In the genomic region with DNA sequence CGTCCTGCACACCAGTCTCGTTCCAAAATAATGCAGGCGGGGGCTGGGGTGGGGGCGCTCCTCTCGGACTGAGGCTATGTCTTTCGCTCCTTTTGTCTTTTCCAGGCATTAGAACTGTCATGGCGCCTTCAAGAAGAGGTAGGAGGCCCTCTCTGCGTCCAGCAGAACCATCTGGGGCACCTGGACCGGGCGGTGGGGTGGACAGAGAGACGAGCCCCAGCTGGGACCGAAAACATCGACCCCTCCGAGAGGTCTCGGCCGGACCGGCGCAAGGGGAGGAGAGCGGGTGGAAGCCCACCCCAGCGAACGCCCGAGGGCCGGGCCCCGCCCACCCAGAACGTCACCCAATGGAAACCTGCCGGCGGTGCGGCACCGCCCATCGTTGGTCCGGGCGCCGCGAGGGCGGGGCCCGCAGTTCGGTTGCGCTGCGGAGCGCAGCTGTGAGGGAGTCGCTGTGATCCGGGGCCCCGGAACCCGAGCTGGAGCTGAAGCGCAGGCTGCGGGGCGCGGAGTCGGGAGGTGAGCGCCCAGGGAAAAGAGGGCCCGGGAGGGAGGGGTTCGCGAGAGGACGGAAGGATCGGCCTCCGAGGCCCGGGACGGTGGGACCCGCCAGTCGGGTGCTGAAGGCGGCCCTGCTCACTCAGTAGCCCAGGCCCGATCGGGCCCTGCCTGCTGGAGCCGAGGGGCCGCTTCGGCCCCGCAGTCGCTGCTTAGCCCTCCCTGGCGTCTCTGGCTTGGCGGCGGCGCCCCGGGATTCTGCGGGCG, we compare ENCODE assay signal across 8 cellular contexts. TPM values are rescaled to one million over a fixed set of nuclear protein-coding genes. Genes with fewer than 3 reads are reported as not detected.
DNase-seq lines count a peak whose midpoint lies in the region; ATAC-seq and TF ChIP-seq lines count a peak whose summit lies in the region.

A gene (plus strand): TSS at position 419 of the 765 bp plus-strand sequence. CDS start 4,643 bp downstream, outside the sequence.

- H3K4me1 ChIP-seq in BLaER1 treated with 17β-estradiol and CSF1 and Interleukin-3, amounts not matched to agents 10 nM and 100 nM: peaks cover 31 to 41% (median 38%) of the 10 kb centered on the region in 10 experiments

- peaks cover 9% of the 10 kb centered on the region for H3K36me3 Mint-ChIP-seq in activated CD4-positive, alpha-beta T cell treated with anti-CD3 and anti-CD28 coated beads, Interleukin-2, amount 10 ng/mL, durations not matched to agents 7 days and 5 days (ENCODE audit: low read depth)

- peak within 1 kb of the TSS; percentile 94 to 99 (median 98) for H3K9ac ChIP-seq in BLaER1 treated with 17β-estradiol and CSF1 and Interleukin-3, amounts not matched to agents 10 nM and 100 nM

- POLR2A ChIA-PET in activated CD4-positive, alpha-beta T cell treated with anti-CD3 and anti-CD28 coated beads, Interleukin-2, amount 10 ng/mL, durations not matched to agents 7 days and 5 days (lab: Charles Lee): interaction anchor here (0.6 to 1.6 kb wide), 4 partner anchors 19 to 190 kb away, joined by 3 to 5 read pairs (median 4); a partner anchor contains a TSS

- H3K9me3 ChIP-seq in BLaER1 treated with 17β-estradiol and CSF1 and Interleukin-3, amounts not matched to agents 10 nM and 100 nM (replicated peaks in 1 of 11): no peaks in the 10 kb centered on the region

- no peak for TF ChIP-seq CTCF in coronary artery (IDR thresholded peaks at IDR 0.05)

- peak within 1 kb of the TSS; percentile 88 to 98 (median 96) for H3K27ac ChIP-seq in BLaER1 treated with 17β-estradiol and CSF1 and Interleukin-3, amounts not matched to agents 10 nM and 100 nM
- peak within 1 kb of the TSS; percentile 93 to 98 for H3K27ac ChIP-seq in coronary artery

- H3K27me3 Mint-ChIP-seq in activated CD4-positive, alpha-beta T cell treated with anti-CD3 and anti-CD28 coated beads, Interleukin-2, amount 10 ng/mL, durations not matched to agents 7 days and 5 days: peaks cover 3% of the 10 kb centered on the region

- DNase-seq in NCI-H69 (lab: John Stamatoyannopoulos, UW): peak; percentile 90
- DNase-seq in activated CD4-positive, alpha-beta T cell treated with anti-CD3 and anti-CD28 coated beads, Interleukin-2, amount 10 ng/mL, durations not matched to agents 7 days and 5 days: peak; percentile 94
- peak; percentile 93 for DNase-seq in coronary artery (ENCODE audit: low spot score)
- DNase-seq in left kidney (ENCODE audit: low read depth, low spot score): peak; percentile 98
- DNase-seq in stimulated activated CD4-positive, alpha-beta T cell treated with anti-CD3 and anti-CD28 coated beads, Interleukin-1b, Interleukin-23, amount 100 ng/mL, for 48 hours: peak; percentile 89

- peaks cover 43 to 45% (median 44%) of the 10 kb centered on the region in 11 experiments for H4K20me1 ChIP-seq in BLaER1 treated with 17β-estradiol and CSF1 and Interleukin-3, amounts not matched to agents 10 nM and 100 nM

- peak within 1 kb of the TSS; percentile 84 to 98 (median 97) for H3K4me2 ChIP-seq in BLaER1 treated with 17β-estradiol and CSF1 and Interleukin-3, amounts not matched to agents 10 nM and 100 nM

- no peaks in the 10 kb centered on the region for H3K27me3 ChIP-seq in BLaER1 treated with 17β-estradiol and CSF1 and Interleukin-3, amounts not matched to agents 10 nM and 100 nM

- ATAC-seq in GM19324 (IDR thresholded peaks at IDR 0.05; ENCODE audit: low FRiP score, unreplicated experiment): peak; percentile 94
- ATAC-seq in HG03460 (IDR thresholded peaks at IDR 0.05; ENCODE audit: unreplicated experiment): peak; percentile 90

- H3K27ac Mint-ChIP-seq in activated CD4-positive, alpha-beta T cell treated with anti-CD3 and anti-CD28 coated beads, Interleukin-2, amount 10 ng/mL, durations not matched to agents 7 days and 5 days: peak within 1 kb of the TSS; percentile 99

- peaks cover 37% of the 10 kb centered on the region for H3K4me1 Mint-ChIP-seq in activated CD4-positive, alpha-beta T cell treated with anti-CD3 and anti-CD28 coated beads, Interleukin-2, amount 10 ng/mL, durations not matched to agents 7 days and 5 days

- H3K4me3 ChIP-seq in BLaER1 treated with 17β-estradiol and CSF1 and Interleukin-3, amounts not matched to agents 10 nM and 100 nM: peak within 1 kb of the TSS; percentile 80 to 99 (median 94)
- peak within 1 kb of the TSS; percentile 88 for H3K4me3 ChIP-seq in coronary artery

- H3K36me3 ChIP-seq in BLaER1 treated with 17β-estradiol and CSF1 and Interleukin-3, amounts not matched to agents 10 nM and 100 nM: peaks cover 5 to 26% (median 15%) of the 10 kb centered on the region in 11 experiments

- H3K4me3 Mint-ChIP-seq in activated CD4-positive, alpha-beta T cell treated with anti-CD3 and anti-CD28 coated beads, Interleukin-2, amount 10 ng/mL, durations not matched to agents 7 days and 5 days: peak within 1 kb of the TSS; percentile 99

- CTCF ChIA-PET in activated CD4-positive, alpha-beta T cell treated with anti-CD3 and anti-CD28 coated beads, Interleukin-2, amount 10 ng/mL, durations not matched to agents 7 days and 5 days (lab: Charles Lee): interaction anchor here (0.8 to 3.2 kb wide), 8 partner anchors 9 to 255 kb away, joined by 3 to 12 read pairs (median 4); a partner anchor contains a TSS

- no peaks in the 10 kb centered on the region for H3K9me3 Mint-ChIP-seq in activated CD4-positive, alpha-beta T cell treated with anti-CD3 and anti-CD28 coated beads, Interleukin-2, amount 10 ng/mL, durations not matched to agents 7 days and 5 days

RNA-seq across cellular contexts. Expression of the gene that starts here (rescaled TPM):
- 10 to 100 TPM; 77.1 to 82.3 TPM for total RNA-seq in activated CD4-positive, alpha-beta T cell treated with anti-CD3 and anti-CD28 coated beads, Interleukin-2, amount 10 ng/mL, durations not matched to agents 7 days and 5 days

Comparison
In these comparisons a context has a peak if more than half of its experiments do, and no peak if none do; other contexts are left out.
1. Peak in every context shown above with its lines: DNase-seq, ATAC-seq, H3K4me3 ChIP-seq and H3K27ac ChIP-seq.